In genomic region chr17:48270896-48271295, GRCh38 we compare ENCODE assay signal across 1 cellular context.
TF ChIP-seq lines count a peak whose summit lies in the region.

No MANE protein-coding gene starts in this region.

TF ChIP-seq in HepG2, 621 proteins besides CTCF, POLR2A, EP300 and RAD21 (continued from another document):
- TF ChIP-seq TERF1 (CRISPR knock-in tag; IDR thresholded peaks at IDR 0.05): no peak
- peak; percentile 80 for TF ChIP-seq MAFF (IDR thresholded peaks at IDR 0.05; ENCODE audit: low read depth, low read length)
- TF ChIP-seq ZNF451 (CRISPR knock-in tag; IDR thresholded peaks at IDR 0.05): no peak
- TF ChIP-seq ZNF775 (CRISPR knock-in tag; IDR thresholded peaks at IDR 0.05; ENCODE audit: borderline replicate concordance): no peak
- peak; percentile 79 to 87 for TF ChIP-seq MAFK (conservative IDR thresholded peaks at IDR 0.05 in 1 of 2, IDR thresholded peaks at IDR 0.05 in 1 of 2; ENCODE audit: low read length in 2 of 2)
- no peak for TF ChIP-seq LBX2 (CRISPR knock-in tag; IDR thresholded peaks at IDR 0.05; ENCODE audit: borderline replicate concordance)
- no peak for TF ChIP-seq SMAD3 (CRISPR knock-in tag; IDR thresholded peaks at IDR 0.05)
- no peak for TF ChIP-seq THAP9 (CRISPR knock-in tag; IDR thresholded peaks at IDR 0.05; ENCODE audit: borderline replicate concordance)
- no peak for TF ChIP-seq ZNF569 (CRISPR knock-in tag; IDR thresholded peaks at IDR 0.05; ENCODE audit: borderline replicate concordance)
- no peak for TF ChIP-seq ZNF180 (CRISPR knock-in tag; IDR thresholded peaks at IDR 0.05; ENCODE audit: borderline replicate concordance, low read depth)
TF ChIP-seq in HepG2: peak in this region for 2.
